In the genomic region with DNA sequence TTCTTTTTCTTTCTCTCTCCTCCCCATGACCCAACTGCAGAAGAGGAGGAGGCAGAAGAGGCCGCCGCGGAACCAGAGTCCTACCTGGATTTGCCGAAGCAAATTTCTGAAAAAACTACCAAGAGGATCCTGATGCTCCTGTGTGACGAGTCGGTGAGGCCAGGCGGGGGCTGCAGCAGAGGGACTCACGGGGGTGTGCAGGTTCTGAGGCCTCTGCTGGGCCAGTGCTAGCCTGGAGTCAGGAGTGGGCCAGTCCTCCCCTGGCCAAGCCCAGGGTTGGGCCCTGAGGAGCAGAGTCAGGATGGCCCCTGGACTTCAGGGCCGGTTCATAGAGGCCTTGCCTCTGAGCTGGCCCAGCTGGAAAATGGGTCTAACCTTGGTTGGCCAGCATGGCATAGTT, we compare ENCODE assay signal across 1 cellular context.
TF ChIP-seq lines count a peak whose summit lies in the region.

No MANE protein-coding gene starts in this region.

TF ChIP-seq in HepG2, 621 proteins besides CTCF, POLR2A, EP300 and RAD21:
- TF ChIP-seq, protein P1, sequence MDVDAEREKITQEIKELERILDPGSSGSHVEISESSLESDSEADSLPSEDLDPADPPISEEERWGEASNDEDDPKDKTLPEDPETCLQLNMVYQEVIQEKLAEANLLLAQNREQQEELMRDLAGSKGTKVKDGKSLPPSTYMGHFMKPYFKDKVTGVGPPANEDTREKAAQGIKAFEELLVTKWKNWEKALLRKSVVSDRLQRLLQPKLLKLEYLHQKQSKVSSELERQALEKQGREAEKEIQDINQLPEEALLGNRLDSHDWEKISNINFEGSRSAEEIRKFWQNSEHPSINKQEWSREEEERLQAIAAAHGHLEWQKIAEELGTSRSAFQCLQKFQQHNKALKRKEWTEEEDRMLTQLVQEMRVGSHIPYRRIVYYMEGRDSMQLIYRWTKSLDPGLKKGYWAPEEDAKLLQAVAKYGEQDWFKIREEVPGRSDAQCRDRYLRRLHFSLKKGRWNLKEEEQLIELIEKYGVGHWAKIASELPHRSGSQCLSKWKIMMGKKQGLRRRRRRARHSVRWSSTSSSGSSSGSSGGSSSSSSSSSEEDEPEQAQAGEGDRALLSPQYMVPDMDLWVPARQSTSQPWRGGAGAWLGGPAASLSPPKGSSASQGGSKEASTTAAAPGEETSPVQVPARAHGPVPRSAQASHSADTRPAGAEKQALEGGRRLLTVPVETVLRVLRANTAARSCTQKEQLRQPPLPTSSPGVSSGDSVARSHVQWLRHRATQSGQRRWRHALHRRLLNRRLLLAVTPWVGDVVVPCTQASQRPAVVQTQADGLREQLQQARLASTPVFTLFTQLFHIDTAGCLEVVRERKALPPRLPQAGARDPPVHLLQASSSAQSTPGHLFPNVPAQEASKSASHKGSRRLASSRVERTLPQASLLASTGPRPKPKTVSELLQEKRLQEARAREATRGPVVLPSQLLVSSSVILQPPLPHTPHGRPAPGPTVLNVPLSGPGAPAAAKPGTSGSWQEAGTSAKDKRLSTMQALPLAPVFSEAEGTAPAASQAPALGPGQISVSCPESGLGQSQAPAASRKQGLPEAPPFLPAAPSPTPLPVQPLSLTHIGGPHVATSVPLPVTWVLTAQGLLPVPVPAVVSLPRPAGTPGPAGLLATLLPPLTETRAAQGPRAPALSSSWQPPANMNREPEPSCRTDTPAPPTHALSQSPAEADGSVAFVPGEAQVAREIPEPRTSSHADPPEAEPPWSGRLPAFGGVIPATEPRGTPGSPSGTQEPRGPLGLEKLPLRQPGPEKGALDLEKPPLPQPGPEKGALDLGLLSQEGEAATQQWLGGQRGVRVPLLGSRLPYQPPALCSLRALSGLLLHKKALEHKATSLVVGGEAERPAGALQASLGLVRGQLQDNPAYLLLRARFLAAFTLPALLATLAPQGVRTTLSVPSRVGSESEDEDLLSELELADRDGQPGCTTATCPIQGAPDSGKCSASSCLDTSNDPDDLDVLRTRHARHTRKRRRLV (CRISPR knock-in tag; IDR thresholded peaks at IDR 0.05) = no peak
- TF ChIP-seq, protein P2, sequence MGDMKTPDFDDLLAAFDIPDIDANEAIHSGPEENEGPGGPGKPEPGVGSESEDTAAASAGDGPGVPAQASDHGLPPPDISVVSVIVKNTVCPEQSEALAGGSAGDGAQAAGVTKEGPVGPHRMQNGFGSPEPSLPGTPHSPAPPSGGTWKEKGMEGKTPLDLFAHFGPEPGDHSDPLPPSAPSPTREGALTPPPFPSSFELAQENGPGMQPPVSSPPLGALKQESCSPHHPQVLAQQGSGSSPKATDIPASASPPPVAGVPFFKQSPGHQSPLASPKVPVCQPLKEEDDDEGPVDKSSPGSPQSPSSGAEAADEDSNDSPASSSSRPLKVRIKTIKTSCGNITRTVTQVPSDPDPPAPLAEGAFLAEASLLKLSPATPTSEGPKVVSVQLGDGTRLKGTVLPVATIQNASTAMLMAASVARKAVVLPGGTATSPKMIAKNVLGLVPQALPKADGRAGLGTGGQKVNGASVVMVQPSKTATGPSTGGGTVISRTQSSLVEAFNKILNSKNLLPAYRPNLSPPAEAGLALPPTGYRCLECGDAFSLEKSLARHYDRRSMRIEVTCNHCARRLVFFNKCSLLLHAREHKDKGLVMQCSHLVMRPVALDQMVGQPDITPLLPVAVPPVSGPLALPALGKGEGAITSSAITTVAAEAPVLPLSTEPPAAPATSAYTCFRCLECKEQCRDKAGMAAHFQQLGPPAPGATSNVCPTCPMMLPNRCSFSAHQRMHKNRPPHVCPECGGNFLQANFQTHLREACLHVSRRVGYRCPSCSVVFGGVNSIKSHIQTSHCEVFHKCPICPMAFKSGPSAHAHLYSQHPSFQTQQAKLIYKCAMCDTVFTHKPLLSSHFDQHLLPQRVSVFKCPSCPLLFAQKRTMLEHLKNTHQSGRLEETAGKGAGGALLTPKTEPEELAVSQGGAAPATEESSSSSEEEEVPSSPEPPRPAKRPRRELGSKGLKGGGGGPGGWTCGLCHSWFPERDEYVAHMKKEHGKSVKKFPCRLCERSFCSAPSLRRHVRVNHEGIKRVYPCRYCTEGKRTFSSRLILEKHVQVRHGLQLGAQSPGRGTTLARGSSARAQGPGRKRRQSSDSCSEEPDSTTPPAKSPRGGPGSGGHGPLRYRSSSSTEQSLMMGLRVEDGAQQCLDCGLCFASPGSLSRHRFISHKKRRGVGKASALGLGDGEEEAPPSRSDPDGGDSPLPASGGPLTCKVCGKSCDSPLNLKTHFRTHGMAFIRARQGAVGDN (CRISPR knock-in tag; IDR thresholded peaks at IDR 0.05) = peak; percentile 14; the same call in 1 of the 2 replicates
- no peak for TF ChIP-seq ZNF777 (CRISPR knock-in tag; IDR thresholded peaks at IDR 0.05)
- no peak for TF ChIP-seq ZNF44 (CRISPR knock-in tag; IDR thresholded peaks at IDR 0.05)
- TF ChIP-seq ATM (IDR thresholded peaks at IDR 0.05; ENCODE audit: borderline replicate concordance) = no peak
- no peak for TF ChIP-seq ZNF589 (CRISPR knock-in tag; conservative IDR thresholded peaks at IDR 0.05)
- TF ChIP-seq ZNF614 (CRISPR knock-in tag; IDR thresholded peaks at IDR 0.05; ENCODE audit: borderline replicate concordance) = no peak
